26 cellular contexts compared by ENCODE assay signal in genomic region chr7:28595081-28595480, GRCh38.
"Had no signal": no experiment of that assay in that cellular context is flagged by ENCODE, and none has a peak within 500 bp of the region (broad histone marks: within the 10 kb centered on the region; RNA-seq: fewer than 3 reads in every experiment).

No MANE protein-coding gene starts in this region.

- H3K4me1 ChIP-seq: body of pancreas, esophagus squamous epithelium, gastroesophageal sphincter had no signal

- H3K9me3 ChIP-seq: body of pancreas, esophagus squamous epithelium, gastroesophageal sphincter, heart right ventricle had no signal

- H3K27me3 ChIP-seq: body of pancreas, esophagus squamous epithelium, gastroesophageal sphincter, heart right ventricle had no signal

- DNase-seq: activated B cell treated with CpG ODN at 0.5 μM for 24 hours; activated CD4-positive, alpha-beta memory T cell treated with anti-CD3 and anti-CD28 coated beads for 36 hours; activated CD4-positive, alpha-beta T cell treated with anti-CD3 and anti-CD28 coated beads for 48 hours; activated CD4-positive, alpha-beta T cell treated with anti-CD3 and anti-CD28 coated beads, Interleukin-2, amount 50 U/mL, for 1 hour; activated CD8-positive, alpha-beta memory T cell treated with anti-CD3 and anti-CD28 coated beads, Interleukin-2, amount 10 ng/mL, durations not matched to agents 7 days and 5 days; activated CD8-positive, alpha-beta memory T cell treated with anti-CD3 and anti-CD28 coated beads, Interleukin-2, amount 50 U/mL, for 4 hours; activated CD8-positive, alpha-beta T cell treated with anti-CD3 and anti-CD28 coated beads, Interleukin-2, amount 10 ng/mL, durations not matched to agents 7 days and 5 days; activated effector memory CD4-positive, alpha-beta T cell treated with anti-CD3 and anti-CD28 coated beads, Interleukin-2, amount 50 U/mL, for 16 hours; activated naive CD4-positive, alpha-beta T cell treated with anti-CD3 and anti-CD28 coated beads for 36 hours; activated naive CD8-positive, alpha-beta T cell treated with anti-CD3 and anti-CD28 coated beads for 36 hours; activated T-cell treated with anti-CD3 and anti-CD28 coated beads, Interleukin-2, amount 50 U/mL, for 1 hour; activated T-cell treated with anti-CD3 and anti-CD28 coated beads, Interleukin-2, amount 50 U/mL, for 48 hours; amygdala; aorta; body of pancreas; caudate nucleus; effector CD8-positive, alpha-beta T cell; esophagus squamous epithelium; foreskin melanocyte; heart right ventricle; T-helper 1 cell; T-helper 17 cell; T1000; WERI-Rb-1 had no signal

- H3K4me3 ChIP-seq: body of pancreas, esophagus squamous epithelium, gastroesophageal sphincter, heart right ventricle had no signal

- H3K36me3 ChIP-seq: esophagus squamous epithelium, gastroesophageal sphincter, heart right ventricle, WERI-Rb-1 had no signal

- H3K27ac ChIP-seq: body of pancreas, epithelial cell of prostate, esophagus squamous epithelium, gastroesophageal sphincter, heart right ventricle, WERI-Rb-1 had no signal
